ENCODE assay signal across 8 cellular contexts in the genomic region with DNA sequence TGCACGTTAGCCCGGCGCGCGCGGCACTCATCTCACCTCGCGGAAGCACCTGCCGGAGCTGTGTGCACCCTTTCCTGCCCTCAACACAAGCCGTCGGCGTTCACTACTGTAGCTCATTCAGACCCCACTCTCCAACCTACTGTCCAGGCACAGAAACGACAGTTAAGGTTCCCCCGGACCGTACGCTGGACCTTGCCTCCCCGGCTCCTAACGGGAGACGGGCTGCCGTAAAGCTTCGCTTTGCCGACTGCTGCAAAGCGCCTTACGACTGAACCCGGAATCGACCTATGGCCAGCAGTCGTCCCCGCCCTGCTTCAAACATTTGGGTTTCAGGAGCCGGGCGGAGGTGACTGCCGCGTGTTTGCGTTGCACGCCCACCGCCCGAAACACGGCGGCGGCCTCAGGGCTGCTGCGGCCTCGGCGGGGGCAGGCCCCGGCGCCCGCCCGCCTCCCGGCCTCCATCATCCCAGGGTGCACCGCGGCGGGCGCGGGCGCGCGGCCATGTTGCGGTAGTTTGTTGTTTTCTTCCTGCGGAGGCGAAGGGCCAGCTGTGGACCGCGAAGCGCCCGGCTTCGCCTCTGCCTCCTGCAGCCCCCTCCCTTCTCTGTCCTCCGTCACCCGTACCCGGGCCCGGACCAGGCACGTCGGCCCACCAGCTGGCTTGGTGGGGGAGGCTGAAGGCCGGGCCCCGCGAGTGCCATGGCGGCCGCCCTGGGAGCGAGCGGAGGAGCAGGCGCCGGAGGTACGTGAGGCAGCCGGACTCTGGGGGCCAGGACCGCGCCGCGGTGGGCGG. TPM values are rescaled to one million over a fixed set of nuclear protein-coding genes. Genes with fewer than 3 reads are reported as not detected.
DNase-seq lines count a peak whose midpoint lies in the region; ATAC-seq and TF ChIP-seq lines count a peak whose summit lies in the region.

A gene with protein sequence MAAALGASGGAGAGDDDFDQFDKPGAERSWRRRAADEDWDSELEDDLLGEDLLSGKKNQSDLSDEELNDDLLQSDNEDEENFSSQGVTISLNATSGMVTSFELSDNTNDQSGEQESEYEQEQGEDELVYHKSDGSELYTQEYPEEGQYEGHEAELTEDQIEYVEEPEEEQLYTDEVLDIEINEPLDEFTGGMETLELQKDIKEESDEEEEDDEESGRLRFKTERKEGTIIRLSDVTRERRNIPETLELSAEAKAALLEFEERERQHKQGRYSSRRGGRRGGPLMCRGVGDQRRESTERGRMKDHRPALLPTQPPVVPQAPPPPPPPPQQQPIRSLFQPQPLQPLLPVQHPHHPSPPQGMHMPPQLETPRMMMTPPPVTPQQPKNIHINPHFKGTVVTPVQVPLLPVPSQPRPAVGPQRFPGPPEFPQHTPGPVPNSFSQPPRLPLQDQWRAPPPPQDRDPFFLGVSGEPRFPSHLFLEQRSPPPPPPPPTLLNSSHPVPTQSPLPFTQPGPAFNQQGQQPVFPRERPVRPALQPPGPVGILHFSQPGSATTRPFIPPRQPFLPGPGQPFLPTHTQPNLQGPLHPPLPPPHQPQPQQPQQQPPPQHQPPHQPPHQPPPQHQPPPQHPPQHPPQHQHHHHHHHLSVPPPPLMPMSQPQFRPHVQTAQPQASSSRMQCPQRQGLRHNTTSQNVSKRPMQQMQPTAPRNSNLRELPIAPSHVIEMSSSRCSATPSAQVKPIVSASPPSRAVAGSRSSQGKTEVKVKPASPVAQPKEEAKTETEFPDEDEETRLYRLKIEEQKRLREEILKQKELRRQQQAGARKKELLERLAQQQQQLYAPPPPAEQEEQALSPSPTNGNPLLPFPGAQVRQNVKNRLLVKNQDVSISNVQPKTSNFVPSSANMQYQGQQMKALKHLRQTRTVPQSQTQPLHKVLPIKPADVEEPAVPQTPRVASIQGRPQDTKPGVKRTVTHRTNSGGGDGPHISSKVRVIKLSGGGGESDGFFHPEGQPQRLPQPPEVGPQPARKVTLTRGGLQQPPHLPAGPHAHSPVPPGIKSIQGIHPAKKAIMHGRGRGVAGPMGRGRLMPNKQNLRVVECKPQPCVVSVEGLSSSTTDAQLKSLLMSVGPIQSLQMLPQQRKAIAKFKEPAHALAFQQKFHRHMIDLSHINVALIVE (plus strand): TSS at position 484 of the 793 bp plus-strand sequence. CDS start 216 bp downstream, at position 700.

- CTCF ChIA-PET in activated CD4-positive, alpha-beta T cell treated with anti-CD3 and anti-CD28 coated beads for 36 hours (lab: Charles Lee) = interaction anchor here (0.7 to 1.5 kb wide), 5 partner anchors 11 to 717 kb away, joined by 3 to 11 read pairs (median 3); no protein-coding TSS in a partner anchor

- H3K36me3 Mint-ChIP-seq in activated CD4-positive, alpha-beta T cell treated with anti-CD3 and anti-CD28 coated beads for 36 hours (ENCODE audit: low read depth) = peaks cover 78% of the 10 kb centered on the region

- TF ChIP-seq CTCF in choroid plexus epithelial cell (conservative IDR thresholded peaks at IDR 0.05; ENCODE audit: low read depth, low read length) = no peak

- peak; percentile 88 for TF ChIP-seq POLR2A in GM19099 (IDR thresholded peaks at IDR 0.05; ENCODE audit: extremely low read depth, insufficient read length, low read depth)

- peak; percentile 65 for ATAC-seq in HG03378 (IDR thresholded peaks at IDR 0.05; ENCODE audit: unreplicated experiment)
- ATAC-seq in activated CD4-positive, alpha-beta T cell treated with anti-CD3 and anti-CD28 coated beads for 36 hours = peak; percentile 92

- H3K4me3 ChIP-seq in choroid plexus epithelial cell (ENCODE audit: low read depth, low read length) = peak within 1 kb of the TSS; percentile 90

- POLR2A ChIA-PET in activated CD4-positive, alpha-beta T cell treated with anti-CD3 and anti-CD28 coated beads for 36 hours (lab: Charles Lee) = interaction anchor here (0.5 to 1.3 kb wide), 5 partner anchors 8 to 86 kb away, joined by 3 read pairs; no protein-coding TSS in a partner anchor

- H3K27me3 Mint-ChIP-seq in activated CD4-positive, alpha-beta T cell treated with anti-CD3 and anti-CD28 coated beads for 36 hours = no peaks in the 10 kb centered on the region

- H3K4me3 Mint-ChIP-seq in activated CD4-positive, alpha-beta T cell treated with anti-CD3 and anti-CD28 coated beads for 36 hours = peak within 1 kb of the TSS; percentile 96

- DNase-seq in Ammon's horn (ENCODE audit: low spot score) = peak; percentile 86
- DNase-seq in NCI-H510A (lab: John Stamatoyannopoulos, UW) = peak; percentile 55
- DNase-seq in activated CD4-positive, alpha-beta T cell treated with anti-CD3 and anti-CD28 coated beads for 36 hours = peak; percentile 89
- peak; percentile 86 for DNase-seq in choroid plexus epithelial cell (ENCODE audit: low read depth)
- peak; percentile 88 for DNase-seq in kidney tubule cell (ENCODE audit: low spot score)
- peak; percentile 28 to 68 for DNase-seq in stimulated activated CD4-positive, alpha-beta T cell treated with anti-CD3 and anti-CD28 coated beads, Interleukin-1b, Interleukin-23, amount 100 ng/mL, for 1 hour (ENCODE audit: low read depth in 2 of 2)

- H3K27ac Mint-ChIP-seq in activated CD4-positive, alpha-beta T cell treated with anti-CD3 and anti-CD28 coated beads for 36 hours = peak within 1 kb of the TSS; percentile 100

- H3K9me3 Mint-ChIP-seq in activated CD4-positive, alpha-beta T cell treated with anti-CD3 and anti-CD28 coated beads for 36 hours (ENCODE audit: low read depth) = peaks cover 14% of the 10 kb centered on the region

- intact Hi-C loops in activated CD4-positive, alpha-beta T cell treated with anti-CD3 and anti-CD28 coated beads for 36 hours (cut with DNase I, micrococcal nuclease) = loop anchor here (1.0 to 10.0 kb wide), 17 partner anchors 16 to 1494 kb away; a partner anchor contains a TSS

- H3K4me1 Mint-ChIP-seq in activated CD4-positive, alpha-beta T cell treated with anti-CD3 and anti-CD28 coated beads for 36 hours = peaks cover 44% of the 10 kb centered on the region

RNA-seq across cellular contexts. Expression of the gene that starts here (rescaled TPM):
- total RNA-seq in activated CD4-positive, alpha-beta T cell treated with anti-CD3 and anti-CD28 coated beads for 36 hours = 10 to 100 TPM; 67.6 to 81.1 TPM

Comparison
In these comparisons a context has a peak if more than half of its experiments do, and no peak if none do; other contexts are left out.
1. Peak in every context shown above with its lines: DNase-seq, ATAC-seq and H3K4me3 ChIP-seq.